1 cellular context compared by ENCODE assay signal in genomic region chr5:139733698-139734491, GRCh38.
TF ChIP-seq lines count a peak whose summit lies in the region.

No MANE protein-coding gene starts in this region.

TF ChIP-seq in HepG2, 621 proteins besides CTCF, POLR2A, EP300 and RAD21 (continued from another document and continues in another):
- TF ChIP-seq ZNF18 (CRISPR knock-in tag; IDR thresholded peaks at IDR 0.05; ENCODE audit: insufficient replicate concordance) (peak; percentile 51), ZMYM3 (CRISPR knock-in tag; IDR thresholded peaks at IDR 0.05) (peak; percentile 70; the same call in 1 of the 2 replicates), ZNF432 (CRISPR knock-in tag; IDR thresholded peaks at IDR 0.05; ENCODE audit: borderline replicate concordance) (no peak), CREB1 (IDR thresholded peaks at IDR 0.05) (no peak), CREB1 (CRISPR knock-in tag; IDR thresholded peaks at IDR 0.05) (no peak), NR2F2 (IDR thresholded peaks at IDR 0.05; ENCODE audit: borderline replicate concordance, low read depth) (no peak), THAP9 (CRISPR knock-in tag; IDR thresholded peaks at IDR 0.05; ENCODE audit: borderline replicate concordance) (peak; percentile 82), POLR2G (IDR thresholded peaks at IDR 0.05; ENCODE audit: low read depth, low read length) (peak; percentile 94), NCOA1 (CRISPR knock-in tag; IDR thresholded peaks at IDR 0.05) (no peak), PLSCR1 (CRISPR knock-in tag; IDR thresholded peaks at IDR 0.05; ENCODE audit: borderline replicate concordance) (no peak), HOXA3 (CRISPR knock-in tag; IDR thresholded peaks at IDR 0.05) (peak; percentile 86), SNRNP70 (IDR thresholded peaks at IDR 0.05; ENCODE audit: low read depth, low read length) (no peak), CSRNP1 (CRISPR knock-in tag; IDR thresholded peaks at IDR 0.05) (peak; percentile 75; the same call in 1 of the 2 replicates), ZNF350 (CRISPR knock-in tag; IDR thresholded peaks at IDR 0.05; ENCODE audit: borderline replicate concordance, low read depth) (peak; percentile 88), ZFP90 (CRISPR knock-in tag; IDR thresholded peaks at IDR 0.05; ENCODE audit: borderline replicate concordance) (peak; percentile 65; the same call in 1 of the 2 replicates), ZEB1 (IDR thresholded peaks at IDR 0.05; ENCODE audit: insufficient replicate concordance, low read depth) (peak; percentile 74), UBTF (CRISPR knock-in tag; IDR thresholded peaks at IDR 0.05) (peak; percentile 92), MAZ (IDR thresholded peaks at IDR 0.05; ENCODE audit: borderline replicate concordance, low read depth, low read length) (peak; percentile 89), MAZ (CRISPR knock-in tag; IDR thresholded peaks at IDR 0.05; ENCODE audit: low read depth) (peak; percentile 81), GFI1 (CRISPR knock-in tag; IDR thresholded peaks at IDR 0.05; ENCODE audit: borderline replicate concordance) (peak; percentile 82), ARID4A (CRISPR knock-in tag; IDR thresholded peaks at IDR 0.05; ENCODE audit: borderline replicate concordance) (peak; percentile 79; the same call in 1 of the 2 replicates), ATF6 (CRISPR knock-in tag; conservative IDR thresholded peaks at IDR 0.05) (0 out of 2 replicates have a peak, but pooled peaks have one; percentile 50), ATF4 (CRISPR knock-in tag; IDR thresholded peaks at IDR 0.05) (no peak), ZNF772 (CRISPR knock-in tag; IDR thresholded peaks at IDR 0.05) (peak; percentile 86), ZBTB33 (CRISPR knock-in tag; IDR thresholded peaks at IDR 0.05) (peak; percentile 42; the same call in 1 of the 2 replicates), ZSCAN29 (CRISPR knock-in tag; conservative IDR thresholded peaks at IDR 0.05) (peak; percentile 82; the same call in 1 of the 2 replicates), ZNF574 (CRISPR knock-in tag; IDR thresholded peaks at IDR 0.05) (peak; percentile 94), U2AF1 (optimal IDR thresholded peaks at IDR 0.05; ENCODE audit: low read depth, low read length) (no peak), SATB2 (CRISPR knock-in tag; IDR thresholded peaks at IDR 0.05) (no peak), ELF3 (CRISPR knock-in tag; IDR thresholded peaks at IDR 0.05) (peak; percentile 81)
